In the genomic region with DNA sequence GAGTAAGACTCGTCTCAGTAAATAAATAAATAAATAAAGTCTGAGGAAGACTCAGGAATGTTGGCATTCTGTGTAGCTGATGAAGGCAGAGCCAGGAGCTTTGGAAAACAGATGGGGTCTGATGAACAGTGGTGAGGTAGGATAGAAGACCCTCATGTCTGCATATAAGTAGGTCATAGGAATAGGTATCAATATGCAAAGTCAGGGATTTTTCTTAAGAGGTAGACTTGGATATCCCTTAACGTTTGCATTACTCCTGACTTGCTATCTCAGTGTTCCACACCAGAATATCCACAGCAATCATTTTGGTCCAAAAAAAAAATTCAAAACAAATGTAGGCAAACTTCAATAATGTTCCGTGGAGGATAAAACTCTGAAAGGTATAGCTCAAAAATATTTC, we compare ENCODE assay signal across 34 cellular contexts. TPM values are rescaled to one million over a fixed set of nuclear protein-coding genes. Genes with fewer than 3 reads are reported as not detected.
"Had no signal": no experiment of that assay in that cellular context is flagged by ENCODE, and none has a peak within 500 bp of the region (broad histone marks: within the 10 kb centered on the region; RNA-seq: fewer than 3 reads in every experiment).

No MANE protein-coding gene starts in this region.

- H3K27ac Mint-ChIP-seq: stimulated activated effector memory CD8-positive, alpha-beta T cell treated with anti-CD3 and anti-CD28 coated beads, Interleukin-12 subunit alpha, Interleukin-12 subunit beta, amount 100 ng/mL, for 72 hours; stimulated activated memory B cell treated with anti-CD40 and anti-IgM and Interleukin-4, amounts not matched to agents 10 μg/mL and 1 μg/mL and 100 μg/mL, for 72 hours; stimulated activated naive B cell treated with anti-CD40 and anti-IgM and Interleukin-4, amounts not matched to agents 10 μg/mL and 1 μg/mL and 100 μg/mL, for 72 hours; stimulated activated naive CD8-positive, alpha-beta T cell treated with anti-CD3 and anti-CD28 coated beads, Interleukin-15, amount 100 ng/mL, for 72 hours; stimulated activated naive CD8-positive, alpha-beta T cell treated with anti-CD3 and anti-CD28 coated beads, Interleukin-15, Interleukin-2, amounts not matched to agents 100 ng/mL and 50 ng/mL, for 24 hours; type B pancreatic cell had no signal

- H3K27me3 Mint-ChIP-seq: stimulated activated naive CD8-positive, alpha-beta T cell treated with anti-CD3 and anti-CD28 coated beads, Interleukin-15, amount 100 ng/mL, for 72 hours; type B pancreatic cell had no signal

- H3K4me3 ChIP-seq: stomach, suprapubic skin, testis, thoracic aorta, thyroid gland, tibial artery, tibial nerve, transverse colon, upper lobe of left lung, upper lobe of right lung, uterus, vagina had no signal

- H3K9me3 ChIP-seq: stomach, suprapubic skin, testis, thoracic aorta, thyroid gland, tibial artery, transverse colon, upper lobe of left lung, upper lobe of right lung, uterus, vagina had no signal

- DNase-seq: stimulated activated CD4-positive, alpha-beta T cell treated with anti-CD3 and anti-CD28 coated beads, Interleukin-2, amount 100 ng/mL, for 48 hours; stimulated activated CD4-positive, alpha-beta T cell treated with anti-CD3 and anti-CD28 coated beads, Interleukin-4, amount 100 ng/mL, for 1 hour; stimulated activated CD4-positive, alpha-beta T cell treated with anti-CD3 and anti-CD28 coated beads, Interleukin-4, amount 100 ng/mL, for 24 hours; stimulated activated CD4-positive, alpha-beta T cell treated with anti-CD3 and anti-CD28 coated beads, Interleukin-4, amount 100 ng/mL, for 4 hours; stimulated activated CD8-positive, alpha-beta memory T cell treated with anti-CD3 and anti-CD28 coated beads, Interleukin-4, amount 100 ng/mL, for 48 hours; stimulated activated naive B cell treated with anti-CD40 and anti-IgM and Interleukin-4, amounts not matched to agents 10 μg/mL and 1 μg/mL and 100 μg/mL, for 72 hours; stimulated activated naive CD4-positive, alpha-beta T cell; stimulated activated naive CD4-positive, alpha-beta T cell treated with Interleukin-2 at 50 U/mL for 16 hours; stimulated activated naive CD8-positive, alpha-beta T cell treated with anti-CD3 and anti-CD28 coated beads, Interleukin-15, amount 100 ng/mL, for 72 hours; stimulated activated naive CD8-positive, alpha-beta T cell treated with anti-CD3 and anti-CD28 coated beads, Interleukin-15, Interleukin-2, amounts not matched to agents 100 U/mL and 50 U/mL, for 24 hours; stomach; substantia nigra; testis; thyroid gland; tibial artery; transverse colon; trophoblast cell; upper lobe of left lung; upper lobe of right lung; uterus had no signal

- H3K4me1 Mint-ChIP-seq: stimulated activated effector memory CD8-positive, alpha-beta T cell treated with anti-CD3 and anti-CD28 coated beads, Interleukin-12 subunit alpha, Interleukin-12 subunit beta, amount 100 ng/mL, for 72 hours; stimulated activated memory B cell treated with anti-CD40 and anti-IgM and Interleukin-4, amounts not matched to agents 10 μg/mL and 1 μg/mL and 100 μg/mL, for 72 hours; stimulated activated naive B cell treated with anti-CD40 and anti-IgM and Interleukin-4, amounts not matched to agents 10 μg/mL and 1 μg/mL and 100 μg/mL, for 72 hours; stimulated activated naive CD8-positive, alpha-beta T cell treated with anti-CD3 and anti-CD28 coated beads, Interleukin-15, amount 100 ng/mL, for 72 hours had no signal

- H3K36me3 ChIP-seq: stomach, suprapubic skin, thoracic aorta, thyroid gland, tibial artery, tibial nerve, transverse colon, upper lobe of left lung, upper lobe of right lung, uterus, vagina had no signal

- ATAC-seq: stimulated activated effector memory CD8-positive, alpha-beta T cell treated with anti-CD3 and anti-CD28 coated beads, Interleukin-12 subunit alpha, Interleukin-12 subunit beta, amount 100 ng/mL, for 72 hours; stimulated activated memory B cell treated with anti-CD40 and anti-IgM and Interleukin-4, amounts not matched to agents 10 μg/mL and 1 μg/mL and 100 μg/mL, for 72 hours; stimulated activated naive B cell treated with anti-CD40 and anti-IgM and Interleukin-4, amounts not matched to agents 10 μg/mL and 1 μg/mL and 100 μg/mL, for 72 hours; stimulated activated naive CD8-positive, alpha-beta T cell treated with anti-CD3 and anti-CD28 coated beads, Interleukin-15, amount 100 ng/mL, for 72 hours; stimulated activated naive CD8-positive, alpha-beta T cell treated with anti-CD3 and anti-CD28 coated beads, Interleukin-15, Interleukin-2, amounts not matched to agents 100 U/mL and 50 U/mL, for 24 hours; upper lobe of right lung had no signal

- H3K36me3 Mint-ChIP-seq: stimulated activated effector memory CD8-positive, alpha-beta T cell treated with anti-CD3 and anti-CD28 coated beads, Interleukin-12 subunit alpha, Interleukin-12 subunit beta, amount 100 ng/mL, for 72 hours; stimulated activated memory B cell treated with anti-CD40 and anti-IgM and Interleukin-4, amounts not matched to agents 10 μg/mL and 1 μg/mL and 100 μg/mL, for 72 hours had no signal

- H3K9me3 Mint-ChIP-seq: stimulated activated effector memory CD8-positive, alpha-beta T cell treated with anti-CD3 and anti-CD28 coated beads, Interleukin-12 subunit alpha, Interleukin-12 subunit beta, amount 100 ng/mL, for 72 hours; stimulated activated memory B cell treated with anti-CD40 and anti-IgM and Interleukin-4, amounts not matched to agents 10 μg/mL and 1 μg/mL and 100 μg/mL, for 72 hours; stimulated activated naive CD8-positive, alpha-beta T cell treated with anti-CD3 and anti-CD28 coated beads, Interleukin-15, amount 100 ng/mL, for 72 hours; stimulated activated naive CD8-positive, alpha-beta T cell treated with anti-CD3 and anti-CD28 coated beads, Interleukin-15, Interleukin-2, amounts not matched to agents 100 ng/mL and 50 ng/mL, for 24 hours had no signal

- H3K4me3 Mint-ChIP-seq: stimulated activated effector memory CD8-positive, alpha-beta T cell treated with anti-CD3 and anti-CD28 coated beads, Interleukin-12 subunit alpha, Interleukin-12 subunit beta, amount 100 ng/mL, for 72 hours; stimulated activated memory B cell treated with anti-CD40 and anti-IgM and Interleukin-4, amounts not matched to agents 10 μg/mL and 1 μg/mL and 100 μg/mL, for 72 hours; stimulated activated naive B cell treated with anti-CD40 and anti-IgM and Interleukin-4, amounts not matched to agents 10 μg/mL and 1 μg/mL and 100 μg/mL, for 72 hours; stimulated activated naive CD8-positive, alpha-beta T cell treated with anti-CD3 and anti-CD28 coated beads, Interleukin-15, amount 100 ng/mL, for 72 hours; stimulated activated naive CD8-positive, alpha-beta T cell treated with anti-CD3 and anti-CD28 coated beads, Interleukin-15, Interleukin-2, amounts not matched to agents 100 ng/mL and 50 ng/mL, for 24 hours; type B pancreatic cell had no signal

- H3K27ac ChIP-seq: stomach, suprapubic skin, testis, thoracic aorta, thyroid gland, tibial artery, tibial nerve, transverse colon, upper lobe of left lung, upper lobe of right lung, uterus, vagina had no signal

- FAIRE-seq: urothelium cell line had no signal

- H3K4me1 ChIP-seq: stomach, suprapubic skin, testis, thyroid gland, tibial artery, tibial nerve, transverse colon, upper lobe of left lung, upper lobe of right lung, uterus, vagina had no signal

- H3K27me3 ChIP-seq: stomach, suprapubic skin, testis, thyroid gland, tibial artery, tibial nerve, transverse colon, upper lobe of left lung, upper lobe of right lung, uterus, vagina had no signal

RNA-seq across cellular contexts. Expression of a gene that starts 56.8 kb away (rescaled TPM):
- total RNA-seq: stomach, subcutaneous adipose tissue, suprapubic skin, temporal lobe, thoracic aorta, thyroid gland, tibial nerve, transverse colon, upper lobe of left lung, upper lobe of right lung, ureter, urinary bladder, uterus, vagina had no signal
- polyA plus RNA-seq: stomach, thymus, urinary bladder had no signal
